ENCODE assay signal across 10 cellular contexts in the genomic region with DNA sequence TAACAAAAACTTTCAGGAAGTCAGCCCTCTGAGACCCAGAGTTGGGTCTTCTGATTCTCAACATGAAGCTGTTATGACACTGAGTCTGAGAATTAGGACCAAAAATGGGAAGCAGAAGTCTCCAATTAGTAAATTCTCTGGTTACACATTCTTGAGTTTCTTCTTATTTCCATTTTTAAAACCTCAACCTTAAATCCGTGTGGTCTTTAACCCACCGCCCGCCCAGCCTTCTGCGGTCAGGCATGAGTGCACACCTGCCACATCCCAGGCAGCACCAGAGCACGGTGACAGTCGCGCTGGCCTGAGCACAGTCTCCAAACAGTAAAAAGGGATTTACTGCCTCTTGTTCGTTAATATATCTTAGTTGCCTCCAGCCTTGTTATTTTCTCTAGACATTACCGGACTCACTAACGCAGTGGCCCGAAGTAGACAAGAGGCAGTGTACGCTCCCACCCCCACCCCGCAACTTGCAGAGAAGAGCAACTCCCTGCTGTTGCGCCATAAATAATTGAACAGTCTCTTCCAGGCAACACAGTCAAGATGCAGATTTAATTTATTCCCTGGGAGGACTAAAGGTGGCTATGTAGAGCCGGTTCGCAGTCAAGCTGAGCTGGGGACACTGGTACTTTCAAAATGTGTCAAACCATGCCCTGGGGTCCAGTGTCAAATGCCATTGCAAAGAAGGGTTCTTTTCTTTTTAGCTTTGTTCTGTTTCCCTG.
DNase-seq lines count a peak whose midpoint lies in the region; ATAC-seq and TF ChIP-seq lines count a peak whose summit lies in the region.
"Had no signal": no experiment of that assay in that cellular context is flagged by ENCODE, and none has a peak within 500 bp of the region (broad histone marks: within the 10 kb centered on the region; RNA-seq: fewer than 3 reads in every experiment).

No MANE protein-coding gene starts in this region.

- no peak for TF ChIP-seq POLR2A in suprapubic skin (IDR thresholded peaks at IDR 0.05)

- peak overlapping the region in 1 of 7 donors; percentile 38 for H3K27ac Mint-ChIP-seq in CD14-positive monocyte

- intact Hi-C loops in CD14-positive monocyte (cut with micrococcal nuclease) = no loop called here

- H3K27ac ChIP-seq in right atrium auricular region (peak overlapping the region; percentile 68 to 88), suprapubic skin (peak overlapping the region; percentile 74)

- H3K27me3 ChIP-seq in right atrium auricular region (no peaks in the 10 kb centered on the region), suprapubic skin (no peaks in the 10 kb centered on the region)

- H3K36me3 ChIP-seq in right atrium auricular region (no peaks in the 10 kb centered on the region), suprapubic skin (no peaks in the 10 kb centered on the region)

- H3K27me3 Mint-ChIP-seq in CD14-positive monocyte (ENCODE audit: low read depth in 3 of 3) = peaks cover 2 to 10% (median 8%) of the 10 kb centered on the region in 3 donors

- WGBS in suprapubic skin = 44% methylated on average over 16 of the region's 16 CpGs

- ATAC-seq in GM19351 (IDR thresholded peaks at IDR 0.05; ENCODE audit: unreplicated experiment) (peak; percentile 54), HG02678 (IDR thresholded peaks at IDR 0.05; ENCODE audit: unreplicated experiment) (no peak)

- H3K4me1 ChIP-seq in right atrium auricular region (peaks cover 0 to 33% of the 10 kb centered on the region in 2 donors), suprapubic skin (peaks cover 26% of the 10 kb centered on the region)

- no peak overlapping the region for H3K4me3 Mint-ChIP-seq in CD14-positive monocyte

- no peak for TF ChIP-seq CTCF in right atrium auricular region (IDR thresholded peaks at IDR 0.05)
- TF ChIP-seq CTCF in suprapubic skin (IDR thresholded peaks at IDR 0.05) = no peak
- TF ChIP-seq CTCF in CD14-positive monocyte (IDR thresholded peaks at IDR 0.05) = no peak

- peaks cover 0 to 8% (median 0%) of the 10 kb centered on the region in 7 donors for H3K9me3 Mint-ChIP-seq in CD14-positive monocyte

- in situ Hi-C loops in KBM-7 (cut with MboI; ENCODE audit: low pct_unique_long_range_greater_than_20kb, low sequenced_read_pairs) = no loop called here

- no peak overlapping the region for H3K4me3 ChIP-seq in right atrium auricular region
- no peak overlapping the region for H3K4me3 ChIP-seq in suprapubic skin

- no peaks in the 10 kb centered on the region for H3K36me3 Mint-ChIP-seq in CD14-positive monocyte

- TF ChIP-seq EP300 in suprapubic skin (IDR thresholded peaks at IDR 0.05) = no peak

- DNase-seq in KBM-7 = peak; percentile 46
- DNase-seq in right atrium auricular region (ENCODE audit: low spot score) = no peak
- DNase-seq in suprapubic skin (ENCODE audit: low spot score in 2 of 2) = no peak
- no peak for DNase-seq in NCI-H1694 (lab: John Stamatoyannopoulos, UW)
- no peak for DNase-seq in CD14-positive monocyte (ENCODE audit: low spot score)
- DNase-seq in HuH-7 (ENCODE audit: low spot score) = no peak
- DNase-seq: activated naive CD4-positive, alpha-beta T cell; stimulated activated CD4-positive, alpha-beta T cell treated with anti-CD3 and anti-CD28 coated beads, Interleukin-4, amount 100 ng/mL, for 24 hours had no signal

- peaks cover 3% of the 10 kb centered on the region for H3K4me1 Mint-ChIP-seq in CD14-positive monocyte

- H3K9me3 ChIP-seq in right atrium auricular region (no peaks in the 10 kb centered on the region), suprapubic skin (no peaks in the 10 kb centered on the region)
